30 cellular contexts compared by ENCODE assay signal in genomic region chr20:16816192-16816591, GRCh38.
"Had no signal": no experiment of that assay in that cellular context is flagged by ENCODE, and none has a peak within 500 bp of the region (broad histone marks: within the 10 kb centered on the region; RNA-seq: fewer than 3 reads in every experiment).

No MANE protein-coding gene starts in this region.

- H3K27me3 ChIP-seq: colonic mucosa, foreskin keratinocyte, neutrophil, pancreas, tibial nerve, upper lobe of left lung, uterus had no signal

- H3K36me3 Mint-ChIP-seq: mesothelial cell of epicardium; naive B cell; natural killer cell treated with Interleukin-12 subunit alpha and Interleukin-12 subunit beta and Interleukin-15 and Interleukin-18, amount 100 ng/mL, for 72 hours had no signal

- H3K27ac ChIP-seq: colonic mucosa, esophagus muscularis mucosa, foreskin keratinocyte, gastroesophageal sphincter, heart left ventricle, hepatocyte, lower lobe of right lung, neutrophil, pancreas, thoracic aorta, tibial nerve, upper lobe of left lung, uterus had no signal

- DNase-seq: colonic mucosa; effector CD8-positive, alpha-beta T cell; foreskin keratinocyte; heart left ventricle; islet precursor cell; left ventricle myocardium superior; lower lobe of right lung; mucosa of descending colon; naive B cell; pancreas; stimulated activated CD4-positive, alpha-beta T cell treated with anti-CD3 and anti-CD28 coated beads, Interleukin-12 subunit alpha, Interleukin-12 subunit beta, amount 100 ng/mL, for 4 hours; stimulated activated CD4-positive, alpha-beta T cell treated with anti-CD3 and anti-CD28 coated beads, Interleukin-1b, Interleukin-23, amount 100 ng/mL, for 48 hours; stimulated activated CD4-positive, alpha-beta T cell treated with anti-CD3 and anti-CD28 coated beads, Interleukin-4, amount 100 ng/mL, for 1 hour; stimulated activated CD8-positive, alpha-beta memory T cell treated with anti-CD3 and anti-CD28 coated beads, Interleukin-4, amount 100 ng/mL, for 48 hours; stimulated activated naive CD4-positive, alpha-beta T cell treated with Interleukin-2 at 50 U/mL for 16 hours; upper lobe of left lung; uterus had no signal

- H3K9me3 Mint-ChIP-seq: dendritic cell treated with granulocyte-macrophage colony-stimulating factor and Interleukin-4, amounts not matched to agents 40 ng/mL and 50 ng/mL, for 4 days; mesothelial cell of epicardium; naive B cell; natural killer cell treated with Interleukin-12 subunit alpha and Interleukin-12 subunit beta and Interleukin-15 and Interleukin-18, amount 100 ng/mL, for 72 hours; neural crest cell had no signal

- H3K4me1 ChIP-seq: colonic mucosa, esophagus muscularis mucosa, foreskin keratinocyte, gastroesophageal sphincter, heart left ventricle, lower lobe of right lung, pancreas, tibial nerve, upper lobe of left lung, uterus had no signal

- FAIRE-seq: endothelial cell of umbilical vein, pancreas had no signal

- ATAC-seq: foreskin keratinocyte, gastroesophageal sphincter, heart left ventricle, left ventricle myocardium superior, mucosa of descending colon, pancreas, sciatic nerve had no signal

- H3K4me2 ChIP-seq: hepatocyte, smooth muscle cell had no signal

- H3K79me2 ChIP-seq: hepatocyte had no signal

- H3K27ac Mint-ChIP-seq: dendritic cell treated with granulocyte-macrophage colony-stimulating factor and Interleukin-4, amounts not matched to agents 40 ng/mL and 50 ng/mL, for 4 days; mesothelial cell of epicardium; naive B cell; natural killer cell treated with Interleukin-12 subunit alpha and Interleukin-12 subunit beta and Interleukin-15 and Interleukin-18, amount 100 ng/mL, for 72 hours had no signal

- H3K4me1 Mint-ChIP-seq: mesothelial cell of epicardium, naive B cell, neural crest cell had no signal

- H3K4me3 Mint-ChIP-seq: dendritic cell treated with granulocyte-macrophage colony-stimulating factor and Interleukin-4, amounts not matched to agents 40 ng/mL and 50 ng/mL, for 4 days; mesothelial cell of epicardium; naive B cell; natural killer cell treated with Interleukin-12 subunit alpha and Interleukin-12 subunit beta and Interleukin-15 and Interleukin-18, amount 100 ng/mL, for 72 hours; neural crest cell had no signal

- H3K36me3 ChIP-seq: colonic mucosa, esophagus muscularis mucosa, gastroesophageal sphincter, heart left ventricle, lower lobe of right lung, neutrophil, pancreas, thoracic aorta, tibial nerve, upper lobe of left lung, uterus had no signal

- H2AFZ ChIP-seq: hepatocyte had no signal

- H3K4me3 ChIP-seq: colonic mucosa, esophagus muscularis mucosa, gastroesophageal sphincter, heart left ventricle, hepatocyte, lower lobe of right lung, mucosa of descending colon, pancreas, smooth muscle cell, thoracic aorta, tibial nerve, upper lobe of left lung, uterus had no signal

- H3K9me3 ChIP-seq: colonic mucosa, esophagus muscularis mucosa, gastroesophageal sphincter, heart left ventricle, lower lobe of right lung, mucosa of descending colon, neutrophil, pancreas, thoracic aorta, tibial nerve, upper lobe of left lung, uterus had no signal
